In genomic region chr19:7670150-7670784, GRCh38 we compare ENCODE assay signal across 11 cellular contexts. TPM values are rescaled to one million over a fixed set of nuclear protein-coding genes. Genes with fewer than 3 reads are reported as not detected.
DNase-seq lines count a peak whose midpoint lies in the region; ATAC-seq and TF ChIP-seq lines count a peak whose summit lies in the region.
"Had no signal": no experiment of that assay in that cellular context is flagged by ENCODE, and none has a peak within 500 bp of the region (broad histone marks: within the 10 kb centered on the region; RNA-seq: fewer than 3 reads in every experiment).

No MANE protein-coding gene starts in this region.

- peak overlapping the region; percentile 71 for H3K4me3 ChIP-seq in iPS-18c (ENCODE audit: insufficient read depth, low read depth, low read length)
- H3K4me3 ChIP-seq in suprapubic skin: peak overlapping the region; percentile 16
- H3K4me3 ChIP-seq: transverse colon had no signal

- CTCF ChIA-PET in activated CD4-positive, alpha-beta memory T cell treated with anti-CD3 and anti-CD28 coated beads, Interleukin-2, amount 10 ng/mL, durations not matched to agents 7 days and 5 days (lab: Charles Lee): interaction anchor here (0.9 to 4.8 kb wide), 2 partner anchors 11 to 129 kb away, joined by 4 to 23 read pairs; partner anchors contain the start of gene TRAPPC5

- peaks cover 48% of the 10 kb centered on the region for H3K27me3 ChIP-seq in suprapubic skin

- H3K4me1 Mint-ChIP-seq in activated T-cell treated with anti-CD3 and anti-CD28 coated beads, Interleukin-2, amount 50 U/mL, for 4 hours (ENCODE audit: low read depth): peaks cover 15% of the 10 kb centered on the region
- peaks cover 18% of the 10 kb centered on the region for H3K4me1 Mint-ChIP-seq in activated CD4-positive, alpha-beta memory T cell treated with anti-CD3 and anti-CD28 coated beads, Interleukin-2, amount 10 ng/mL, durations not matched to agents 7 days and 5 days

- H3K36me3 ChIP-seq in suprapubic skin: no peaks in the 10 kb centered on the region
- H3K36me3 ChIP-seq: transverse colon had no signal

- peak overlapping the region; percentile 46 for H3K4me3 Mint-ChIP-seq in activated T-cell treated with anti-CD3 and anti-CD28 coated beads, Interleukin-2, amount 50 U/mL, for 4 hours
- peak overlapping the region; percentile 13 for H3K4me3 Mint-ChIP-seq in activated CD4-positive, alpha-beta memory T cell treated with anti-CD3 and anti-CD28 coated beads, Interleukin-2, amount 10 ng/mL, durations not matched to agents 7 days and 5 days

- H3K27ac ChIP-seq in suprapubic skin: no peak overlapping the region
- H3K27ac ChIP-seq: epithelial cell of prostate, transverse colon had no signal

- POLR2A ChIA-PET in activated CD4-positive, alpha-beta memory T cell treated with anti-CD3 and anti-CD28 coated beads, Interleukin-2, amount 10 ng/mL, durations not matched to agents 7 days and 5 days (lab: Charles Lee): no interaction called here

- no peak for TF ChIP-seq EP300 in suprapubic skin (IDR thresholded peaks at IDR 0.05)

- H3K27me3 Mint-ChIP-seq in activated T-cell treated with anti-CD3 and anti-CD28 coated beads, Interleukin-2, amount 50 U/mL, for 4 hours (ENCODE audit: low read depth): peaks cover 56% of the 10 kb centered on the region
- peaks cover 30% of the 10 kb centered on the region for H3K27me3 Mint-ChIP-seq in activated CD4-positive, alpha-beta memory T cell treated with anti-CD3 and anti-CD28 coated beads, Interleukin-2, amount 10 ng/mL, durations not matched to agents 7 days and 5 days

- no peak overlapping the region for H3K27ac Mint-ChIP-seq in activated CD4-positive, alpha-beta memory T cell treated with anti-CD3 and anti-CD28 coated beads, Interleukin-2, amount 10 ng/mL, durations not matched to agents 7 days and 5 days

- no peaks in the 10 kb centered on the region for H3K9me3 Mint-ChIP-seq in activated T-cell treated with anti-CD3 and anti-CD28 coated beads, Interleukin-2, amount 50 U/mL, for 4 hours
- H3K9me3 Mint-ChIP-seq in activated CD4-positive, alpha-beta memory T cell treated with anti-CD3 and anti-CD28 coated beads, Interleukin-2, amount 10 ng/mL, durations not matched to agents 7 days and 5 days: peaks cover 7% of the 10 kb centered on the region

- peak; percentile 54 to 69 for ATAC-seq in activated T-cell treated with anti-CD3 and anti-CD28 coated beads, Interleukin-2, amount 50 U/mL, for 4 hours
- no peak for ATAC-seq in HG03159 (IDR thresholded peaks at IDR 0.05; ENCODE audit: unreplicated experiment)

- H3K36me3 Mint-ChIP-seq in activated T-cell treated with anti-CD3 and anti-CD28 coated beads, Interleukin-2, amount 50 U/mL, for 4 hours (ENCODE audit: insufficient read depth): no peaks in the 10 kb centered on the region
- no peaks in the 10 kb centered on the region for H3K36me3 Mint-ChIP-seq in activated CD4-positive, alpha-beta memory T cell treated with anti-CD3 and anti-CD28 coated beads, Interleukin-2, amount 10 ng/mL, durations not matched to agents 7 days and 5 days (ENCODE audit: low read depth)

- no peak for TF ChIP-seq POLR2A in suprapubic skin (IDR thresholded peaks at IDR 0.05)

- TF ChIP-seq CTCF in suprapubic skin (IDR thresholded peaks at IDR 0.05): no peak

- no peak for DNase-seq in activated T-cell treated with anti-CD3 and anti-CD28 coated beads, Interleukin-2, amount 50 U/mL, for 4 hours
- DNase-seq in activated T-cell treated with anti-CD3 and anti-CD28 coated beads for 4 hours (no peak), suprapubic skin (ENCODE audit: low spot score in 2 of 2) (no peak), GOT3 (lab: John Stamatoyannopoulos, UW) (no peak), foreskin melanocyte (no peak)
- no peak for DNase-seq in activated CD4-positive, alpha-beta memory T cell treated with anti-CD3 and anti-CD28 coated beads, Interleukin-2, amount 10 ng/mL, durations not matched to agents 7 days and 5 days
- DNase-seq: NCI-H1436, transverse colon had no signal

- H3K9me3 ChIP-seq in iPS-18c (ENCODE audit: control insufficient read depth, insufficient read depth, low read length): no peaks in the 10 kb centered on the region
- no peaks in the 10 kb centered on the region for H3K9me3 ChIP-seq in suprapubic skin
- H3K9me3 ChIP-seq: transverse colon had no signal

- H3K4me1 ChIP-seq in suprapubic skin: peaks cover 11% of the 10 kb centered on the region

- 3% methylated on average over 11 of the region's 43 CpGs for WGBS in suprapubic skin

RNA-seq across cellular contexts. Expression of gene RETN, which starts 1.4 kb away (rescaled TPM):
- not detected for total RNA-seq in activated T-cell treated with anti-CD3 and anti-CD28 coated beads, Interleukin-2, amount 50 U/mL, for 4 hours
- not detected for total RNA-seq in activated CD4-positive, alpha-beta memory T cell treated with anti-CD3 and anti-CD28 coated beads, Interleukin-2, amount 10 ng/mL, durations not matched to agents 7 days and 5 days
- total RNA-seq in suprapubic skin: not detected
- total RNA-seq: transverse colon had no signal

RNA-seq across cellular contexts. Expression of gene MCEMP1, which starts 6.6 kb away (rescaled TPM):
- total RNA-seq in activated T-cell treated with anti-CD3 and anti-CD28 coated beads, Interleukin-2, amount 50 U/mL, for 4 hours: not detected
- total RNA-seq in activated CD4-positive, alpha-beta memory T cell treated with anti-CD3 and anti-CD28 coated beads, Interleukin-2, amount 10 ng/mL, durations not matched to agents 7 days and 5 days: not detected
- 1 to 10 TPM in 1 of 4 donors, not detected in 3; 1.4 TPM for total RNA-seq in suprapubic skin

RNA-seq across cellular contexts. Expression of gene TRAPPC5, which starts 10.4 kb away (rescaled TPM):
- total RNA-seq in activated T-cell treated with anti-CD3 and anti-CD28 coated beads, Interleukin-2, amount 50 U/mL, for 4 hours: 100 to 1,000 TPM in 1 of 3 donors, 10 to 100 TPM in 2; 81.3 to 112 (median 89.8) TPM
- total RNA-seq in activated CD4-positive, alpha-beta memory T cell treated with anti-CD3 and anti-CD28 coated beads, Interleukin-2, amount 10 ng/mL, durations not matched to agents 7 days and 5 days: 10 to 100 TPM; 92.5 to 94.7 TPM
- 100 to 1,000 TPM in 2 of 4 donors, 10 to 100 TPM in 2; 63.0 to 144 (median 103) TPM for total RNA-seq in suprapubic skin

RNA-seq across cellular contexts. Expression of gene FCER2, which starts 31.7 kb away (rescaled TPM):
- total RNA-seq in activated T-cell treated with anti-CD3 and anti-CD28 coated beads, Interleukin-2, amount 50 U/mL, for 4 hours: 10 to 100 TPM in 2 of 3 donors, 1 to 10 TPM in 1; 6.9 to 52.7 (median 20.5) TPM
- under 1 TPM; 0.60 to 0.95 TPM for total RNA-seq in activated CD4-positive, alpha-beta memory T cell treated with anti-CD3 and anti-CD28 coated beads, Interleukin-2, amount 10 ng/mL, durations not matched to agents 7 days and 5 days
- not detected for total RNA-seq in suprapubic skin

RNA-seq across cellular contexts. Expression of gene STXBP2, which starts 33.4 kb away (rescaled TPM):
- total RNA-seq in activated T-cell treated with anti-CD3 and anti-CD28 coated beads, Interleukin-2, amount 50 U/mL, for 4 hours: 100 to 1,000 TPM; 113 to 119 (median 114) TPM
- total RNA-seq in activated CD4-positive, alpha-beta memory T cell treated with anti-CD3 and anti-CD28 coated beads, Interleukin-2, amount 10 ng/mL, durations not matched to agents 7 days and 5 days: 100 to 1,000 TPM; 169 to 171 TPM
- 10 to 100 TPM; 41.2 to 88.7 (median 50.9) TPM for total RNA-seq in suprapubic skin
